Comparison of ENCODE assay signal across 8 cellular contexts in genomic region chr9:112750111-112750766, GRCh38. TPM values are rescaled to one million over a fixed set of nuclear protein-coding genes. Genes with fewer than 3 reads are reported as not detected.
DNase-seq lines count a peak whose midpoint lies in the region; ATAC-seq and TF ChIP-seq lines count a peak whose summit lies in the region.

A gene with protein sequence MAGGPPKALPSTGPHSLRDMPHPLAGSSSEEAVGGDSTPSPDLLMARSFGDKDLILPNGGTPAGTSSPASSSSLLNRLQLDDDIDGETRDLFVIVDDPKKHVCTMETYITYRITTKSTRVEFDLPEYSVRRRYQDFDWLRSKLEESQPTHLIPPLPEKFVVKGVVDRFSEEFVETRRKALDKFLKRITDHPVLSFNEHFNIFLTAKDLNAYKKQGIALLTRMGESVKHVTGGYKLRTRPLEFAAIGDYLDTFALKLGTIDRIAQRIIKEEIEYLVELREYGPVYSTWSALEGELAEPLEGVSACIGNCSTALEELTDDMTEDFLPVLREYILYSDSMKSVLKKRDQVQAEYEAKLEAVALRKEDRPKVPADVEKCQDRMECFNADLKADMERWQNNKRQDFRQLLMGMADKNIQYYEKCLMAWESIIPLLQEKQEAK (plus strand): TSS chr9:112750760. CDS start chr9:112751002, 242 bp downstream.

- no peaks in the 10 kb centered on the region for H3K27me3 Mint-ChIP-seq in activated CD4-positive, alpha-beta T cell treated with anti-CD3 and anti-CD28 coated beads for 36 hours
- no peaks in the 10 kb centered on the region for H3K27me3 Mint-ChIP-seq in chondrocyte (ENCODE audit: low read depth)

- no peaks in the 10 kb centered on the region for H3K36me3 Mint-ChIP-seq in activated CD4-positive, alpha-beta T cell treated with anti-CD3 and anti-CD28 coated beads for 36 hours (ENCODE audit: low read depth)
- no peaks in the 10 kb centered on the region for H3K36me3 Mint-ChIP-seq in chondrocyte (ENCODE audit: low read depth)

- intact Hi-C loops in activated CD4-positive, alpha-beta T cell treated with anti-CD3 and anti-CD28 coated beads for 36 hours (cut with DNase I, micrococcal nuclease), result loop anchor here (1.0 to 10.0 kb wide), 8 partner anchors 32 to 1947 kb away; partner anchors contain the start of genes INIP (in 2 of the 2), PTBP3 (in 1 of the 2), SUSD1 (in 1 of the 2) and UGCG (in 1 of the 2)

- H3K27ac Mint-ChIP-seq in activated CD4-positive, alpha-beta T cell treated with anti-CD3 and anti-CD28 coated beads for 36 hours, result peak within 1 kb of the TSS; percentile 91
- peak within 1 kb of the TSS; percentile 92 for H3K27ac Mint-ChIP-seq in chondrocyte (ENCODE audit: unreplicated experiment)

- TF ChIP-seq CTCF in AG09309 (IDR thresholded peaks at IDR 0.05; ENCODE audit: control insufficient read depth, insufficient read depth, low read depth, low read length, missing control alignments) (no peak), chondrocyte (IDR thresholded peaks at IDR 0.05) (peak; percentile 46)

- CTCF ChIA-PET in activated CD4-positive, alpha-beta T cell treated with anti-CD3 and anti-CD28 coated beads for 36 hours (lab: Charles Lee), result interaction anchor here (0.9 to 1.3 kb wide), 4 partner anchors 18 to 259 kb away, joined by 3 to 4 read pairs (median 4); partner anchors contain the start of gene INIP

- H3K4me3 Mint-ChIP-seq in activated CD4-positive, alpha-beta T cell treated with anti-CD3 and anti-CD28 coated beads for 36 hours, result peak within 1 kb of the TSS; percentile 83
- peak within 1 kb of the TSS; percentile 94 for H3K4me3 Mint-ChIP-seq in chondrocyte (ENCODE audit: unreplicated experiment)

- ATAC-seq in GM18873 (IDR thresholded peaks at IDR 0.05; ENCODE audit: low FRiP score, unreplicated experiment) (peak; percentile 67), HG03108 (IDR thresholded peaks at IDR 0.05; ENCODE audit: unreplicated experiment) (peak; percentile 76)
- ATAC-seq in activated CD4-positive, alpha-beta T cell treated with anti-CD3 and anti-CD28 coated beads for 36 hours, result peak; percentile 45

- peak within 1 kb of the TSS; percentile 85 for H3K4me3 ChIP-seq in AG09309 (ENCODE audit: control insufficient read depth, low read depth, low read length)

- no peaks in the 10 kb centered on the region for H3K9me3 Mint-ChIP-seq in activated CD4-positive, alpha-beta T cell treated with anti-CD3 and anti-CD28 coated beads for 36 hours (ENCODE audit: low read depth)
- H3K9me3 Mint-ChIP-seq in chondrocyte (ENCODE audit: low read depth), result no peaks in the 10 kb centered on the region

- no peak for DNase-seq in AG09309 (ENCODE audit: low read depth)
- DNase-seq in NCI-H226, result peak; percentile 79
- DNase-seq in activated CD4-positive, alpha-beta T cell treated with anti-CD3 and anti-CD28 coated beads for 36 hours, result peak; percentile 83
- peak; percentile 92 for DNase-seq in chondrocyte (ENCODE audit: low spot score)
- peak; percentile 78 for DNase-seq in kidney glomerular epithelial cell (lab: John Stamatoyannopoulos, UW)
- DNase-seq in stimulated activated CD4-positive, alpha-beta T cell treated with anti-CD3 and anti-CD28 coated beads, Interleukin-15, amount 100 ng/mL, for 48 hours (ENCODE audit: low read depth in 2 of 2), result peak; percentile 47 to 56

- POLR2A ChIA-PET in activated CD4-positive, alpha-beta T cell treated with anti-CD3 and anti-CD28 coated beads for 36 hours (lab: Charles Lee), result no interaction called here

- H3K4me1 Mint-ChIP-seq in activated CD4-positive, alpha-beta T cell treated with anti-CD3 and anti-CD28 coated beads for 36 hours, result peaks cover 63% of the 10 kb centered on the region
- H3K4me1 Mint-ChIP-seq in chondrocyte (ENCODE audit: low read depth), result peaks cover 49% of the 10 kb centered on the region

RNA-seq across cellular contexts. Expression of the gene that starts here (rescaled TPM):
- 1 to 10 TPM; 4.2 to 4.6 TPM for total RNA-seq in activated CD4-positive, alpha-beta T cell treated with anti-CD3 and anti-CD28 coated beads for 36 hours
- total RNA-seq in chondrocyte, result 14.5 to 20.1 TPM (median 19.9 TPM) in 3 replicates
